8 cellular contexts compared by ENCODE assay signal in genomic region chr6:125611573-125612399, GRCh38.
DNase-seq lines count a peak whose midpoint lies in the region; ATAC-seq lines count a peak whose summit lies in the region.

No MANE protein-coding gene starts in this region.

- DNase-seq in NCI-H146 (lab: John Stamatoyannopoulos, UW) (peak; percentile 33), NCI-H146 treated with DMSO at 0.1 percent for 48 hours (lab: John Stamatoyannopoulos, UW; ENCODE audit: unreplicated experiment) (no peak), caudate nucleus (lab: John Stamatoyannopoulos, UW) (peak in 31 of 61 donors; percentile 1 to 54 (median 14)), substantia nigra (lab: John Stamatoyannopoulos, UW) (peak in 12 of 49 donors; percentile 7 to 46 (median 24)), amniotic stem cell (lab: John Stamatoyannopoulos, UW) (no peak), D341Med (ENCODE audit: low spot score) (no peak)

- peak overlapping the region; percentile 24 for H3K27ac ChIP-seq in caudate nucleus (ENCODE audit: low read depth, low read length)
- peak overlapping the region; percentile 38 for H3K27ac ChIP-seq in layer of hippocampus (ENCODE audit: low read depth, low read length)
- H3K27ac ChIP-seq in substantia nigra (ENCODE audit: low read depth, low read length, poor library complexity, severe bottlenecking): peak overlapping the region; percentile 47

- ATAC-seq in HG03442 (IDR thresholded peaks at IDR 0.05; ENCODE audit: unreplicated experiment): no peak

- no peaks in the 10 kb centered on the region for H3K27me3 ChIP-seq in layer of hippocampus (ENCODE audit: control insufficient read depth, insufficient read depth, low read length)

Comparison
In these comparisons a context has a peak if more than half of its experiments do, and no peak if none do; other contexts are left out.
1. DNase-seq: peak in NCI-H146 (single experiment) and caudate nucleus (31 of 61); none in NCI-H146 treated with DMSO at 0.1 percent for 48 hours (single experiment), amniotic stem cell (single experiment) and D341Med (single experiment).
2. Peak in every context shown above with its lines, with median percentiles within 50 percentile points of each other: H3K27ac ChIP-seq.